In the genomic region with DNA sequence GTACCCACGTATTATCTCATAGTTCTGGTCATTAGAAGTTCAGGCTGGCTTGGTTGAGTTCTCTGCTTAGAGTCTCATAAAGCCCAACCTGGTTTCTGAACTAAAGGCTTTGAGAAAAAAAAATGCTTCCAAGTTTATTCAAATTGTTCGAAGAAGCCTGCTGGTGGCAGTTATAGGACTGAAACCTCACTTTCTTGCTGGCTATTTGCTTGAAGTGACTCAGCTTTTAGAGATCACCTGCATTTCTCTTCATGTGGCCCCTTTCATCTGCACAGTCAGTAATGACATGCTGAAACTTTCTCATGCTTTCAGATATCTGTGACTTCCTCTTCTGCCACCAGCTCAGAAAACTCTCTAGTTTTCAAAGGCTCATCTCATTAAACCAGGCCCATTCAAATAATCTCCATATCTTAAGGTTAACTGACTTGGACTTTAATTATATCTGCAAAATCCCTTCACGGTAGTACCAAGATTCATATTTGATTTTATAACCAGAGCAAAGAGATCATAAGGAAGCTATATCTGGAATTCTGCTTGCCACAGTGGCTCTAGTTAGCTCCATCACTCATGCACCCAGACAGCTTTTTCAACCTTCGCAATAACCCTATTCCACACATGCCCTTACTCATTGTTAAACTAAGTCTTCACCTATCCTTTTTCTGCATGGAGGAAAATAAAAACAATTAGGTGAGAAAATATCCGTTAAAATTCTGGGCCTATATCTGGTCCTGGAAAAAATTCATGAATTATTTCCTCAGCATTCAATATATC, we compare ENCODE assay signal across 9 cellular contexts.
DNase-seq lines count a peak whose midpoint lies in the region; ATAC-seq and TF ChIP-seq lines count a peak whose summit lies in the region.
"Had no signal": no experiment of that assay in that cellular context is flagged by ENCODE, and none has a peak within 500 bp of the region (broad histone marks: within the 10 kb centered on the region; RNA-seq: fewer than 3 reads in every experiment).

No MANE protein-coding gene starts in this region.

- H3K4me1 ChIP-seq in breast epithelium = no peaks in the 10 kb centered on the region

- H3K27ac ChIP-seq in breast epithelium = no peak overlapping the region

- H3K4me1 Mint-ChIP-seq in effector memory CD8-positive, alpha-beta T cell (ENCODE audit: low read depth in 2 of 2) = peaks cover 12 to 43% of the 10 kb centered on the region in 2 donors

- no peak for DNase-seq in effector memory CD8-positive, alpha-beta T cell
- DNase-seq in NCI-H1436 treated with DMSO at 0.1 percent for 48 hours (lab: John Stamatoyannopoulos, UW) (no peak), head of caudate nucleus (no peak), H4 (ENCODE audit: low spot score) (no peak), breast epithelium (ENCODE audit: low spot score in 2 of 2) (no peak)

- H3K9me3 ChIP-seq in breast epithelium = no peaks in the 10 kb centered on the region

- peaks cover 2% of the 10 kb centered on the region for H3K36me3 Mint-ChIP-seq in effector memory CD8-positive, alpha-beta T cell (ENCODE audit: insufficient read depth)

- no peaks in the 10 kb centered on the region for H3K27me3 Mint-ChIP-seq in effector memory CD8-positive, alpha-beta T cell

- no peak overlapping the region for H3K4me3 Mint-ChIP-seq in effector memory CD8-positive, alpha-beta T cell

- no peaks in the 10 kb centered on the region for H3K27me3 ChIP-seq in breast epithelium

- no peak for TF ChIP-seq POLR2A in breast epithelium (IDR thresholded peaks at IDR 0.05)

- H3K36me3 ChIP-seq in breast epithelium = no peaks in the 10 kb centered on the region

- no peak for TF ChIP-seq CTCF in breast epithelium (IDR thresholded peaks at IDR 0.05)

- peak; percentile 83 for ATAC-seq in GM18858 (IDR thresholded peaks at IDR 0.05; ENCODE audit: unreplicated experiment)
- ATAC-seq in GM21526 (IDR thresholded peaks at IDR 0.05; ENCODE audit: low FRiP score, unreplicated experiment) = peak; percentile 86
- ATAC-seq in HG03469 (IDR thresholded peaks at IDR 0.05; ENCODE audit: unreplicated experiment) = peak; percentile 78
- ATAC-seq in effector memory CD8-positive, alpha-beta T cell (replicated peaks) = peak; percentile 64
- ATAC-seq: HCT116 had no signal

- intact Hi-C loops in head of caudate nucleus (cut with DNase I) = no loop called here
- intact Hi-C loops in breast epithelium (cut with DNase I; ENCODE audit: low total_unique reads) = no loop called here

- no peak overlapping the region for H3K4me3 ChIP-seq in breast epithelium

- H3K27ac Mint-ChIP-seq in effector memory CD8-positive, alpha-beta T cell = peak overlapping the region in 1 of 2 donors; percentile 76

- no peaks in the 10 kb centered on the region for H3K9me3 Mint-ChIP-seq in effector memory CD8-positive, alpha-beta T cell
